ENCODE assay signal across 20 cellular contexts in genomic region chr20:59412896-59413295, GRCh38.
DNase-seq lines count a peak whose midpoint lies in the region; ATAC-seq, FAIRE-seq and TF ChIP-seq lines count a peak whose summit lies in the region.
"Had no signal": no experiment of that assay in that cellular context is flagged by ENCODE, and none has a peak within 500 bp of the region (broad histone marks: within the 10 kb centered on the region; RNA-seq: fewer than 3 reads in every experiment).

No MANE protein-coding gene starts in this region.

- no peaks in the 10 kb centered on the region for H3K23me2 ChIP-seq in H9 (ENCODE audit: insufficient read length, low read depth, low read length, poor library complexity, severe bottlenecking)

- no peaks in the 10 kb centered on the region for H4K20me1 ChIP-seq in H9 (ENCODE audit: control insufficient read depth, insufficient read depth, insufficient read length)

- H3K56ac ChIP-seq in H9 (ENCODE audit: insufficient read length, low read depth, low read length) = no peak overlapping the region

- H3K4me2 ChIP-seq in H9 (ENCODE audit: insufficient read depth, insufficient read length, low read length) = no peak overlapping the region

- no peak overlapping the region for H3K18ac ChIP-seq in H9 (ENCODE audit: insufficient read length, low read depth, low read length)

- no peak overlapping the region for H3T11ph ChIP-seq in H9 (ENCODE audit: low read length)

- FAIRE-seq in urothelium cell line (lab: Jason Lieb, UNC) = no peak
- FAIRE-seq: endothelial cell of umbilical vein had no signal

- H2AK5ac ChIP-seq in H9 (ENCODE audit: insufficient read length, low read length) = no peak overlapping the region

- no peak overlapping the region for H3K9ac ChIP-seq in H9 (ENCODE audit: extremely low read depth, insufficient read length, low read length)

- 0 out of 3 replicates have a peak, but pooled peaks have one; percentile 22 for ATAC-seq in RWPE2 (ENCODE audit: low read depth)

- H3K4me3 Mint-ChIP-seq in H9 = no peak overlapping the region
- H3K4me3 Mint-ChIP-seq: B cell; T-helper 1 cell treated with Interleukin-12 subunit alpha and Interleukin-12 subunit beta and Interleukin-4 antibody, amounts not matched to agents 30 μg/mL and 1 μg/mL, for 36 hours had no signal

- no peak overlapping the region for H3K23ac ChIP-seq in H9 (ENCODE audit: insufficient read length, low read depth, low read length)

- no peak overlapping the region for H4K5ac ChIP-seq in H9 (ENCODE audit: insufficient read length, low read depth, low read length)

- H4K8ac ChIP-seq in H9 (replicated peaks; ENCODE audit: insufficient read length, low read depth, low read length) = no peak overlapping the region

- H2BK12ac ChIP-seq in H9 (ENCODE audit: insufficient read length, low read depth, low read length) = no peak overlapping the region

- H3K27me3 ChIP-seq in H9 (ENCODE audit: insufficient read depth, low read length) (no peaks in the 10 kb centered on the region), RWPE2 (ENCODE audit: insufficient read depth, poor library complexity, severe bottlenecking) (peaks cover 86% of the 10 kb centered on the region)

- no peak overlapping the region for H2BK15ac ChIP-seq in H9 (ENCODE audit: low read depth, low read length)

- TF ChIP-seq CTCF in H9 (conservative IDR thresholded peaks at IDR 0.05) = peak; percentile 57
- TF ChIP-seq CTCF in RWPE2 (IDR thresholded peaks at IDR 0.05; ENCODE audit: poor library complexity, severe bottlenecking) = peak; percentile 61

- H2AFZ ChIP-seq in H9 (ENCODE audit: low read length) = no peak overlapping the region

- no peak overlapping the region for H4K91ac ChIP-seq in H9 (ENCODE audit: insufficient read length, low read depth, low read length)

- H3K27ac ChIP-seq in H9 (ENCODE audit: insufficient read length, low read depth, low read length) (no peak overlapping the region), RWPE2 (ENCODE audit: poor library complexity, severe bottlenecking) (no peak overlapping the region)

- WGBS in H9 (ENCODE audit: extremely low coverage, insufficient read length, low lambda C conversion rate) = no CpG with 5 or more reads among the region's 6 CpGs

- no peaks in the 10 kb centered on the region for H3K79me2 ChIP-seq in H9 (ENCODE audit: insufficient read depth, low read length)

- no peak overlapping the region for H3K4me3 ChIP-seq in RWPE2 (ENCODE audit: severe bottlenecking)

- peaks cover 6 to 11% of the 10 kb centered on the region in 2 experiments for H3K4me1 Mint-ChIP-seq in H9
- H3K4me1 Mint-ChIP-seq: B cell had no signal

- no peak overlapping the region for H3K27ac Mint-ChIP-seq in H9
- H3K27ac Mint-ChIP-seq: B cell; T-helper 1 cell treated with Interleukin-12 subunit alpha and Interleukin-12 subunit beta and Interleukin-4 antibody, amounts not matched to agents 30 μg/mL and 1 μg/mL, for 36 hours had no signal

- no peak overlapping the region for H2BK120ac ChIP-seq in H9 (ENCODE audit: low read depth, low read length, poor library complexity, severe bottlenecking)

- H3K36me3 Mint-ChIP-seq in H9 (ENCODE audit: insufficient read depth in 1 of 3, low read depth in 3 of 3) = peaks cover 0 to 5% (median 0%) of the 10 kb centered on the region in 3 experiments; a peak in 3 of 7 replicates

- H3K9me3 ChIP-seq in H9 (ENCODE audit: control insufficient read depth, low read depth, low read length) (no peaks in the 10 kb centered on the region), RWPE2 (ENCODE audit: severe bottlenecking) (no peaks in the 10 kb centered on the region)

- DNase-seq in COR-L47 (lab: John Stamatoyannopoulos, UW) (peak; percentile 31), H9 (peak; percentile 42), RWPE2 (ENCODE audit: low spot score) (no peak), islet precursor cell (peak; percentile 90), medulla oblongata (ENCODE audit: extremely low spot score) (no peak), urothelium cell line (ENCODE audit: low spot score) (no peak), SKM-1 treated with dmso at 0.1 percent for 144 hours (lab: John Stamatoyannopoulos, UW; ENCODE audit: unreplicated experiment) (no peak)
- DNase-seq in activated CD8-positive, alpha-beta memory T cell treated with anti-CD3 and anti-CD28 coated beads, Interleukin-2, amount 50 U/mL, for 48 hours = no peak
- DNase-seq: activated CD8-positive, alpha-beta memory T cell treated with anti-CD3 and anti-CD28 coated beads for 24 hours; amygdala; DMS153; foreskin melanocyte; NCI-H1105 treated with DMSO at 0.1 percent for 48 hours; NCI-H345; stimulated activated CD4-positive, alpha-beta T cell treated with anti-CD3 and anti-CD28 coated beads, Interleukin-12 subunit alpha, Interleukin-12 subunit beta, amount 100 ng/mL, for 4 hours; stimulated activated naive CD4-positive, alpha-beta T cell treated with Interleukin-2 at 50 U/mL for 16 hours; trophoblast cell had no signal

- H3K9me3 Mint-ChIP-seq in H9 = peaks cover 4 to 6% of the 10 kb centered on the region in 2 experiments; a peak in 4 of 5 replicates
- H3K9me3 Mint-ChIP-seq: T-helper 1 cell treated with Interleukin-12 subunit alpha and Interleukin-12 subunit beta and Interleukin-4 antibody, amounts not matched to agents 30 μg/mL and 1 μg/mL, for 36 hours had no signal

- no peaks in the 10 kb centered on the region for H3K4me1 ChIP-seq in H9 (ENCODE audit: insufficient read depth, low read length)
- H3K4me1 ChIP-seq in RWPE2 (ENCODE audit: insufficient read depth, poor library complexity, severe bottlenecking) = no peaks in the 10 kb centered on the region

- H3K4ac ChIP-seq in H9 (ENCODE audit: low read depth, low read length) = no peak overlapping the region

- H2BK5ac ChIP-seq in H9 (ENCODE audit: insufficient read length, low read length) = no peak overlapping the region

- H3K27me3 Mint-ChIP-seq in H9 (ENCODE audit: low read depth) = peaks cover 25% of the 10 kb centered on the region

- H3K14ac ChIP-seq in H9 (ENCODE audit: insufficient read depth, low read length) = no peak overlapping the region

- no peaks in the 10 kb centered on the region for H3K36me3 ChIP-seq in RWPE2 (ENCODE audit: low read depth)

- H3K79me1 ChIP-seq in H9 (ENCODE audit: insufficient read depth, low read depth, low read length, poor library complexity, severe bottlenecking) = no peaks in the 10 kb centered on the region

- H2BK20ac ChIP-seq in H9 (ENCODE audit: low read depth, low read length, poor library complexity, severe bottlenecking) = no peak overlapping the region

Comparison
In these comparisons a context has a peak if more than half of its experiments do, and no peak if none do; other contexts are left out.
1. DNase-seq: peak in COR-L47 (single experiment), H9 (single experiment) and islet precursor cell (single experiment); none in RWPE2 (single experiment), medulla oblongata (single experiment), urothelium cell line (single experiment), activated CD8-positive, alpha-beta memory T cell treated with anti-CD3 and anti-CD28 coated beads, Interleukin-2, amount 50 U/mL, for 48 hours (single experiment) and SKM-1 treated with dmso at 0.1 percent for 144 hours (single experiment).